In genomic region chr11:96211433-96211832, GRCh38 we compare ENCODE assay signal across 12 cellular contexts.
DNase-seq lines count a peak whose midpoint lies in the region; ATAC-seq and TF ChIP-seq lines count a peak whose summit lies in the region.
"Had no signal": no experiment of that assay in that cellular context is flagged by ENCODE, and none has a peak within 500 bp of the region (broad histone marks: within the 10 kb centered on the region; RNA-seq: fewer than 3 reads in every experiment).

No MANE protein-coding gene starts in this region.

- intact Hi-C loops in lower lobe of right lung (cut with DNase I), result no loop called here

- H3K4me1 Mint-ChIP-seq in naive thymus-derived CD8-positive, alpha-beta T cell, result peaks cover 40 to 94% (median 82%) of the 10 kb centered on the region in 4 donors

- H3K27ac Mint-ChIP-seq in activated naive CD4-positive, alpha-beta T cell treated with anti-CD3 and anti-CD28 coated beads, Interleukin-2, amount 50 U/mL, for 72 hours, result peak overlapping the region; percentile 93 to 97
- peak overlapping the region; percentile 93 to 99 (median 97) for H3K27ac Mint-ChIP-seq in naive thymus-derived CD8-positive, alpha-beta T cell

- H3K27me3 ChIP-seq in lower lobe of right lung (ENCODE audit: low read depth), result no peaks in the 10 kb centered on the region

- no peaks in the 10 kb centered on the region for H3K9me3 ChIP-seq in lower lobe of right lung

- peak overlapping the region; percentile 56 to 88 (median 72) for H3K4me3 Mint-ChIP-seq in naive thymus-derived CD8-positive, alpha-beta T cell

- no peaks in the 10 kb centered on the region for H3K36me3 ChIP-seq in lower lobe of right lung

- no peaks in the 10 kb centered on the region for H3K27me3 Mint-ChIP-seq in naive thymus-derived CD8-positive, alpha-beta T cell

- POLR2A ChIA-PET in naive thymus-derived CD8-positive, alpha-beta T cell (lab: Charles Lee), result interaction anchor here (0.6 to 1.1 kb wide), 4 partner anchors 23 to 196 kb away, joined by 3 to 5 read pairs (median 3); no protein-coding TSS in a partner anchor

- peaks cover 73% of the 10 kb centered on the region for H3K4me1 ChIP-seq in lower lobe of right lung

- no peak overlapping the region for H3K27ac ChIP-seq in lower lobe of right lung
- H3K27ac ChIP-seq: C4-2B had no signal

- H3K36me3 Mint-ChIP-seq in activated naive CD4-positive, alpha-beta T cell treated with anti-CD3 and anti-CD28 coated beads, Interleukin-2, amount 50 U/mL, for 72 hours, result peaks cover 5 to 8% of the 10 kb centered on the region in 2 donors
- H3K36me3 Mint-ChIP-seq in naive thymus-derived CD8-positive, alpha-beta T cell, result peaks cover 0 to 10% (median 0%) of the 10 kb centered on the region in 3 donors

- no peaks in the 10 kb centered on the region for H3K9me3 Mint-ChIP-seq in activated naive CD4-positive, alpha-beta T cell treated with anti-CD3 and anti-CD28 coated beads, Interleukin-2, amount 50 U/mL, for 72 hours
- peaks cover 0 to 15% (median 0%) of the 10 kb centered on the region in 9 donors for H3K9me3 Mint-ChIP-seq in naive thymus-derived CD8-positive, alpha-beta T cell

- TF ChIP-seq CTCF in lower lobe of right lung (IDR thresholded peaks at IDR 0.05), result no peak

- peak; percentile 48 for DNase-seq in stimulated activated CD4-positive, alpha-beta T cell treated with anti-CD3 and anti-CD28 coated beads, Interleukin-4, amount 100 ng/mL, for 24 hours
- DNase-seq in stimulated activated CD4-positive, alpha-beta T cell treated with anti-CD3 and anti-CD28 coated beads, Interleukin-2, amount 100 ng/mL, for 48 hours, result no peak
- no peak for DNase-seq in activated naive CD4-positive, alpha-beta T cell treated with anti-CD3 and anti-CD28 coated beads, Interleukin-2, amount 50 U/mL, for 72 hours (ENCODE audit: low spot score in 2 of 2)
- peak in 6 of 10 donors; percentile 32 to 62 (median 46) for DNase-seq in naive thymus-derived CD8-positive, alpha-beta T cell
- no peak for DNase-seq in ecto neural progenitor cell (ENCODE audit: low spot score)
- DNase-seq in lower lobe of right lung, result no peak
- no peak for DNase-seq in HuH-7.5 (ENCODE audit: low spot score)
- DNase-seq in NCI-H1436 treated with DMSO at 0.1 percent for 48 hours (lab: John Stamatoyannopoulos, UW), result no peak
- DNase-seq: GDM1, OCI-M1 had no signal

- H3K4me3 ChIP-seq in lower lobe of right lung, result no peak overlapping the region
- H3K4me3 ChIP-seq: skin epidermis had no signal

- ATAC-seq in activated naive CD4-positive, alpha-beta T cell treated with anti-CD3 and anti-CD28 coated beads, Interleukin-2, amount 50 U/mL, for 72 hours, result peak; percentile 62 to 63
- peak; percentile 33 to 46 for ATAC-seq in naive thymus-derived CD8-positive, alpha-beta T cell
- ATAC-seq in lower lobe of right lung, result no peak

Comparison
In these comparisons a context has a peak if more than half of its experiments do, and no peak if none do; other contexts are left out.
1. DNase-seq: peak in stimulated activated CD4-positive, alpha-beta T cell treated with anti-CD3 and anti-CD28 coated beads, Interleukin-4, amount 100 ng/mL, for 24 hours (single experiment) and naive thymus-derived CD8-positive, alpha-beta T cell (6 of 10); none in stimulated activated CD4-positive, alpha-beta T cell treated with anti-CD3 and anti-CD28 coated beads, Interleukin-2, amount 100 ng/mL, for 48 hours (0 of 2), activated naive CD4-positive, alpha-beta T cell treated with anti-CD3 and anti-CD28 coated beads, Interleukin-2, amount 50 U/mL, for 72 hours (0 of 2), ecto neural progenitor cell (single experiment), lower lobe of right lung (single experiment), HuH-7.5 (single experiment) and NCI-H1436 treated with DMSO at 0.1 percent for 48 hours (single experiment).
2. ATAC-seq: peak in activated naive CD4-positive, alpha-beta T cell treated with anti-CD3 and anti-CD28 coated beads, Interleukin-2, amount 50 U/mL, for 72 hours (2 of 2) and naive thymus-derived CD8-positive, alpha-beta T cell (2 of 2); none in lower lobe of right lung (0 of 2).